ENCODE assay signal across 21 cellular contexts in genomic region chr6:10852281-10852965, GRCh38. TPM values are rescaled to one million over a fixed set of nuclear protein-coding genes. Genes with fewer than 3 reads are reported as not detected.
DNase-seq lines count a peak whose midpoint lies in the region; ATAC-seq lines count a peak whose summit lies in the region.
"Had no signal": no experiment of that assay in that cellular context is flagged by ENCODE, and none has a peak within 500 bp of the region (broad histone marks: within the 10 kb centered on the region; RNA-seq: fewer than 3 reads in every experiment).

No MANE protein-coding gene starts in this region.

- peak; percentile 68 for DNase-seq in DMS79 treated with DMSO at 0.1 percent for 48 hours (lab: John Stamatoyannopoulos, UW)
- DNase-seq in left kidney (ENCODE audit: low read depth, low spot score) = peak; percentile 88
- DNase-seq in sciatic nerve (ENCODE audit: low spot score) = no peak
- no peak for DNase-seq in stimulated activated CD4-positive, alpha-beta T cell treated with anti-CD3 and anti-CD28 coated beads, Interleukin-4, amount 100 ng/mL, for 1 hour
- DNase-seq: AML-193; C1 segment of cervical spinal cord; Caco-2; CD4-positive, alpha-beta memory T cell; H9; NCI-H1048; NCI-H1694; NCI-H2081; NCI-H2171 treated with DMSO at 0.1 percent for 48 hours; NCI-H345; NCI-H510A treated with DMSO at 0.1 percent for 48 hours; NCI-H774; SIG-M5; SK-N-SH had no signal

- peaks cover 7% of the 10 kb centered on the region; the same call in 1 of the 2 replicates for H3K36me3 ChIP-seq in BLaER1

- no peak overlapping the region for H3K9ac ChIP-seq in BLaER1
- H3K9ac ChIP-seq: SK-N-SH had no signal

- intact Hi-C loops in sciatic nerve (cut with DNase I) = no loop called here

- ATAC-seq in sciatic nerve = peak; percentile 55
- no peak for ATAC-seq in HG02610 (IDR thresholded peaks at IDR 0.05; ENCODE audit: unreplicated experiment)
- no peak for ATAC-seq in GM21381 (IDR thresholded peaks at IDR 0.05; ENCODE audit: unreplicated experiment)

- H3K4me2 ChIP-seq in BLaER1 = no peak overlapping the region
- H3K4me2 ChIP-seq: SK-N-SH had no signal

- no peak overlapping the region for H3K27ac ChIP-seq in BLaER1

- peaks cover 41% of the 10 kb centered on the region for H3K9me3 ChIP-seq in BLaER1
- H3K9me3 ChIP-seq: SK-N-SH had no signal

- H4K20me1 ChIP-seq in BLaER1 = no peaks in the 10 kb centered on the region

- peaks cover 41% of the 10 kb centered on the region for H3K4me1 ChIP-seq in BLaER1
- H3K4me1 ChIP-seq: Caco-2 had no signal

- H3K4me3 ChIP-seq in BLaER1 = peak overlapping the region; percentile 6; the same call in 1 of the 2 replicates

- H3K27me3 ChIP-seq in BLaER1 = no peaks in the 10 kb centered on the region

RNA-seq across cellular contexts. Expression of gene MAK, which starts 14.1 kb away (rescaled TPM):
- total RNA-seq in sciatic nerve = 0.40 TPM
- total RNA-seq: CD4-positive, alpha-beta memory T cell had no signal

RNA-seq across cellular contexts. Expression of gene GCM2, which starts 29.4 kb away (rescaled TPM):
- not detected for total RNA-seq in sciatic nerve
- total RNA-seq: Caco-2; CD4-positive, alpha-beta memory T cell had no signal

RNA-seq across cellular contexts. Expression of gene SYCP2L, which starts 34.4 kb away (rescaled TPM):
- 1.3 TPM for total RNA-seq in sciatic nerve
- total RNA-seq: CD4-positive, alpha-beta memory T cell had no signal

Comparison
In these comparisons a context has a peak if more than half of its experiments do, and no peak if none do; other contexts are left out.
1. DNase-seq: peak in DMS79 treated with DMSO at 0.1 percent for 48 hours (single experiment) and left kidney (single experiment); none in sciatic nerve (single experiment) and stimulated activated CD4-positive, alpha-beta T cell treated with anti-CD3 and anti-CD28 coated beads, Interleukin-4, amount 100 ng/mL, for 1 hour (single experiment).